Comparison of ENCODE assay signal across 22 cellular contexts in the genomic region with DNA sequence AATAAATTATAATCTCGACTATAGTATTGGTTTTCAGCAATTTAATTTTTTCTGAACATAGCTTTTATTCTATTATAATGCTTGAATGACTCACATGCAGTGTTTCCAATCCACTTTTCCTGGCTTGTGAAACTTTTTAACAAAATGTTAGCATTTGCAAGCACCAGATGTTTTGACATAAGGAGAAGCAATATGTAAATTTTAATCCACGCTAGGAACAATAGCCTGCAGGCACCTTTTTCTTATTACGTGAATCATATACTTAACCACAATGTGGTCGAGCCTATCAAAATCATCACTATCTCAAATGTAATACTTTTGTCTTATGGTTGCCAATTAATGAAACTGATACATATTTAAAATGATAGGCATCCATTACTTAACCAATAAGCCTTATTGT.
"Had no signal": no experiment of that assay in that cellular context is flagged by ENCODE, and none has a peak within 500 bp of the region (broad histone marks: within the 10 kb centered on the region; RNA-seq: fewer than 3 reads in every experiment).

No MANE protein-coding gene starts in this region.

- H3K4me1 ChIP-seq: esophagus squamous epithelium, heart right ventricle, neural progenitor cell, stomach, vagina had no signal

- H3K36me3 Mint-ChIP-seq: activated naive CD8-positive, alpha-beta T cell treated with anti-CD3 and anti-CD28 coated beads, Interleukin-2, amount 10 ng/mL, durations not matched to agents 7 days and 5 days; immature natural killer cell; naive thymus-derived CD4-positive, alpha-beta T cell; neural progenitor cell; stimulated activated effector memory CD8-positive, alpha-beta T cell treated with anti-CD3 and anti-CD28 coated beads, Interleukin-12 subunit alpha, Interleukin-12 subunit beta, amount 100 ng/mL, for 72 hours had no signal

- H3K27me3 Mint-ChIP-seq: activated CD4-positive, alpha-beta T cell treated with anti-CD3 and anti-CD28 coated beads, Interleukin-2, amount 10 ng/mL, durations not matched to agents 24 days and 14 days; activated CD8-positive, alpha-beta T cell treated with anti-CD3 and anti-CD28 coated beads for 36 hours; activated naive CD8-positive, alpha-beta T cell treated with anti-CD3 and anti-CD28 coated beads, Interleukin-2, amount 10 ng/mL, durations not matched to agents 7 days and 5 days; activated T-cell treated with anti-CD3 and anti-CD28 coated beads, Interleukin-2, amount 50 U/mL, for 24 hours; naive thymus-derived CD4-positive, alpha-beta T cell; progenitor cell of endocrine pancreas had no signal

- H3K36me3 ChIP-seq: esophagus squamous epithelium, heart right ventricle, neural progenitor cell, stomach, vagina had no signal

- DNase-seq: activated CD4-positive, alpha-beta T cell treated with anti-CD3 and anti-CD28 coated beads, Interleukin-2, amount 10 ng/mL, durations not matched to agents 24 days and 14 days; activated CD8-positive, alpha-beta T cell treated with anti-CD3 and anti-CD28 coated beads for 36 hours; activated naive CD4-positive, alpha-beta T cell treated with Interleukin-2 at 50 U/mL for 16 hours; activated naive CD8-positive, alpha-beta T cell treated with anti-CD3 and anti-CD28 coated beads, Interleukin-2, amount 10 ng/mL, durations not matched to agents 7 days and 5 days; activated T-cell treated with anti-CD3 and anti-CD28 coated beads, Interleukin-2, amount 50 U/mL, for 24 hours; aorta; dermis blood vessel endothelial cell; effector memory CD4-positive, alpha-beta T cell; esophagus squamous epithelium; heart right ventricle; immature natural killer cell; mesenchymal stem cell; naive thymus-derived CD4-positive, alpha-beta T cell; right cardiac atrium; stomach; T1000; trophoblast cell had no signal

- H3K27ac Mint-ChIP-seq: activated CD4-positive, alpha-beta T cell treated with anti-CD3 and anti-CD28 coated beads, Interleukin-2, amount 10 ng/mL, durations not matched to agents 24 days and 14 days; activated CD8-positive, alpha-beta T cell treated with anti-CD3 and anti-CD28 coated beads for 36 hours; activated naive CD8-positive, alpha-beta T cell treated with anti-CD3 and anti-CD28 coated beads, Interleukin-2, amount 10 ng/mL, durations not matched to agents 7 days and 5 days; activated T-cell treated with anti-CD3 and anti-CD28 coated beads, Interleukin-2, amount 50 U/mL, for 24 hours; activated T-helper 2 cell treated with anti-CD3 and anti-CD28 coated beads, Interferon-gamma antibody, Interleukin-2, Interleukin-4, amounts not matched to agents 10 μg/mL and 5 μg/mL and 100 μg/mL, durations not matched to agents 14 hours and 24 hours and 36 hours; immature natural killer cell; naive thymus-derived CD4-positive, alpha-beta T cell; neural progenitor cell; progenitor cell of endocrine pancreas; stimulated activated effector memory CD8-positive, alpha-beta T cell treated with anti-CD3 and anti-CD28 coated beads, Interleukin-12 subunit alpha, Interleukin-12 subunit beta, amount 100 ng/mL, for 72 hours had no signal

- H3K27ac ChIP-seq: esophagus squamous epithelium, heart right ventricle, neural progenitor cell, stomach, vagina had no signal

- H3K4me1 Mint-ChIP-seq: activated CD4-positive, alpha-beta T cell treated with anti-CD3 and anti-CD28 coated beads, Interleukin-2, amount 10 ng/mL, durations not matched to agents 24 days and 14 days; activated naive CD8-positive, alpha-beta T cell treated with anti-CD3 and anti-CD28 coated beads, Interleukin-2, amount 10 ng/mL, durations not matched to agents 7 days and 5 days; immature natural killer cell; naive thymus-derived CD4-positive, alpha-beta T cell; neural progenitor cell; stimulated activated effector memory CD8-positive, alpha-beta T cell treated with anti-CD3 and anti-CD28 coated beads, Interleukin-12 subunit alpha, Interleukin-12 subunit beta, amount 100 ng/mL, for 72 hours had no signal

- H3K4me3 ChIP-seq: esophagus squamous epithelium, heart right ventricle, neural progenitor cell, stomach, vagina had no signal

- H3K9me3 ChIP-seq: esophagus squamous epithelium, heart right ventricle, stomach, vagina had no signal

- H3K9me3 Mint-ChIP-seq: activated CD4-positive, alpha-beta T cell treated with anti-CD3 and anti-CD28 coated beads, Interleukin-2, amount 10 ng/mL, durations not matched to agents 24 days and 14 days; activated CD8-positive, alpha-beta T cell treated with anti-CD3 and anti-CD28 coated beads for 36 hours; activated naive CD8-positive, alpha-beta T cell treated with anti-CD3 and anti-CD28 coated beads, Interleukin-2, amount 10 ng/mL, durations not matched to agents 7 days and 5 days; activated T-cell treated with anti-CD3 and anti-CD28 coated beads, Interleukin-2, amount 50 U/mL, for 24 hours; activated T-helper 2 cell treated with anti-CD3 and anti-CD28 coated beads, Interferon-gamma antibody, Interleukin-2, Interleukin-4, amounts not matched to agents 10 μg/mL and 5 μg/mL and 100 μg/mL, durations not matched to agents 14 hours and 24 hours and 36 hours; neural progenitor cell; stimulated activated effector memory CD8-positive, alpha-beta T cell treated with anti-CD3 and anti-CD28 coated beads, Interleukin-12 subunit alpha, Interleukin-12 subunit beta, amount 100 ng/mL, for 72 hours had no signal

- H3K4me3 Mint-ChIP-seq: activated CD4-positive, alpha-beta T cell treated with anti-CD3 and anti-CD28 coated beads, Interleukin-2, amount 10 ng/mL, durations not matched to agents 24 days and 14 days; activated CD8-positive, alpha-beta T cell treated with anti-CD3 and anti-CD28 coated beads for 36 hours; activated naive CD8-positive, alpha-beta T cell treated with anti-CD3 and anti-CD28 coated beads, Interleukin-2, amount 10 ng/mL, durations not matched to agents 7 days and 5 days; activated T-cell treated with anti-CD3 and anti-CD28 coated beads, Interleukin-2, amount 50 U/mL, for 24 hours; immature natural killer cell; naive thymus-derived CD4-positive, alpha-beta T cell; neural progenitor cell; stimulated activated effector memory CD8-positive, alpha-beta T cell treated with anti-CD3 and anti-CD28 coated beads, Interleukin-12 subunit alpha, Interleukin-12 subunit beta, amount 100 ng/mL, for 72 hours had no signal

- H3K27me3 ChIP-seq: esophagus squamous epithelium, heart right ventricle, neural progenitor cell, stomach, vagina had no signal

- ATAC-seq: activated CD8-positive, alpha-beta T cell treated with anti-CD3 and anti-CD28 coated beads for 36 hours; heart right ventricle; naive thymus-derived CD4-positive, alpha-beta T cell; right cardiac atrium; stimulated activated effector memory CD8-positive, alpha-beta T cell treated with anti-CD3 and anti-CD28 coated beads, Interleukin-12 subunit alpha, Interleukin-12 subunit beta, amount 100 ng/mL, for 72 hours had no signal
